In the genomic region with DNA sequence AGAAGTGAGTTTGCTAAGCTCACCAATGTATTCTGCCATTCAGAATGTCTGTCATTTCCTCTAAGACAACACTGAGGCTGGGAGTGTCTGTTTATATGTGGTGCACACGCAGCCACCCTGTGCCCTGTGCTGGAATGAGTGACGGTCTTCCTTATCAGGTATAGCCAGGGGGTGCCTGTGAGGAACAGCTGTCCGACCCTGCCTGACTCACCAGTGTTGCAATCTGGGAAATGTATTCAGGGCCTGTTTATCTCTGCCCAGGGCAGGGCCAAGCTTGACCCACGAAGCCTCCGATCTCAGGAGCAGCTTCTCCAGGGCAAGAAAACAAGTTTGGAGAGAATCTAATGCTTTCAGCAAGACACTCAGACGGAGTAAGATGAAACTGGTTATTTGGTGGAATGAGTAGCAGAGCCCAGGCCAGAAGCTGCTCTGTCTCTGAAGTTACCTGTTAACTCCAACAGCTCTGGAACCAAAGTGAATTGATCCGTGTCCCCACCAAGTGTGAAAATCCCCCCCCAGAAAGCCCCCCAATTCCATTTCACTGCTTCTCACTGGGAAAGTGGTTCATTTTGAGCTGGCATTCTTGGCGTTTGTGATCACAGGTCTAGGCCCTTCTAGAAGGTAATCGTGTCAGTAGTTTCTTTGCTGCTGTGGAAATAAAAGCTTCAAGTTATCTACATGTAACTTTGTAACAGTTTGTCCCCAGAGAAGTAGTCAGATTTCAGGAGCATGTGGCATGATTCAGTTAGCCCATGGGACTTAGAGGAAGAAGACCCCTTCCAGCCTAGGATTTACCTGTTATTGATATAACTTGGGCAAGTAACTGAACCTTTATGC, we compare ENCODE assay signal across 1 cellular context.
A peak's percentile ranks its signal among the peaks of the same experiment; 100 is the strongest.
TF ChIP-seq lines count a peak whose summit lies in the region.

No MANE protein-coding gene starts in this region.

TF ChIP-seq in HepG2, 621 proteins besides CTCF, POLR2A, EP300 and RAD21 (continued from another document):
- TF ChIP-seq FOSL1 (CRISPR knock-in tag; IDR thresholded peaks at IDR 0.05; ENCODE audit: borderline replicate concordance) (peak; percentile 87), TGIF2 (CRISPR knock-in tag; IDR thresholded peaks at IDR 0.05) (peak; percentile 72; the same call in 1 of the 2 replicates), ZFX (CRISPR knock-in tag; IDR thresholded peaks at IDR 0.05; ENCODE audit: low read depth) (peak; percentile 91), MIXL1 (CRISPR knock-in tag; IDR thresholded peaks at IDR 0.05) (0 out of 2 replicates have a peak, but pooled peaks have one; percentile 6), ZFP36L1 (CRISPR knock-in tag; IDR thresholded peaks at IDR 0.05) (peak; percentile 64; the same call in 1 of the 2 replicates), RXRA (CRISPR knock-in tag; IDR thresholded peaks at IDR 0.05) (peak; percentile 75; the same call in 1 of the 2 replicates), ZNF138 (CRISPR knock-in tag; IDR thresholded peaks at IDR 0.05; ENCODE audit: low read depth) (no peak), ELF3 (CRISPR knock-in tag; IDR thresholded peaks at IDR 0.05) (peak; percentile 93), IRF2 (CRISPR knock-in tag; IDR thresholded peaks at IDR 0.05) (peak; percentile 50; the same call in 1 of the 2 replicates), CENPX (CRISPR knock-in tag; IDR thresholded peaks at IDR 0.05) (no peak), RARA (CRISPR knock-in tag; IDR thresholded peaks at IDR 0.05) (peak; percentile 62), ZGPAT (CRISPR knock-in tag; IDR thresholded peaks at IDR 0.05) (peak; percentile 76), SP5 (CRISPR knock-in tag; IDR thresholded peaks at IDR 0.05; ENCODE audit: borderline replicate concordance, low read depth) (no peak), HDAC2 (CRISPR knock-in tag; IDR thresholded peaks at IDR 0.05) (peak; percentile 64), CREB1 (IDR thresholded peaks at IDR 0.05) (no peak), CREB1 (CRISPR knock-in tag; IDR thresholded peaks at IDR 0.05) (peak; percentile 32; the same call in 1 of the 2 replicates), ZNF432 (CRISPR knock-in tag; IDR thresholded peaks at IDR 0.05; ENCODE audit: borderline replicate concordance) (no peak), ZNF891 (CRISPR knock-in tag; IDR thresholded peaks at IDR 0.05) (no peak), ZSCAN20 (CRISPR knock-in tag; IDR thresholded peaks at IDR 0.05; ENCODE audit: borderline replicate concordance) (peak; percentile 53; the same call in 1 of the 2 replicates), MED1 (CRISPR knock-in tag; IDR thresholded peaks at IDR 0.05) (peak; percentile 70), TARDBP (CRISPR knock-in tag; IDR thresholded peaks at IDR 0.05) (peak; percentile 39; the same call in 1 of the 2 replicates), FOXK1 (CRISPR knock-in tag; IDR thresholded peaks at IDR 0.05; ENCODE audit: borderline replicate concordance, low read depth) (peak; percentile 91; the same call in 1 of the 2 replicates), KAT8 (CRISPR knock-in tag; IDR thresholded peaks at IDR 0.05) (peak; percentile 82), FOXP1 (IDR thresholded peaks at IDR 0.05) (no peak), FOXP1 (CRISPR knock-in tag; IDR thresholded peaks at IDR 0.05) (peak; percentile 58; the same call in 1 of the 2 replicates), MIER3 (CRISPR knock-in tag; IDR thresholded peaks at IDR 0.05; ENCODE audit: borderline replicate concordance) (peak; percentile 20; the same call in 1 of the 2 replicates), SUZ12 (IDR thresholded peaks at IDR 0.05; ENCODE audit: low read depth, low read length) (no peak), ZNF570 (CRISPR knock-in tag; IDR thresholded peaks at IDR 0.05; ENCODE audit: borderline replicate concordance) (no peak), CEBPG (CRISPR knock-in tag; IDR thresholded peaks at IDR 0.05) (peak; percentile 91), ARNT (IDR thresholded peaks at IDR 0.05) (no peak), ARID4A (CRISPR knock-in tag; IDR thresholded peaks at IDR 0.05; ENCODE audit: borderline replicate concordance) (peak; percentile 56; the same call in 1 of the 2 replicates), CERS6 (CRISPR knock-in tag; IDR thresholded peaks at IDR 0.05) (no peak), ZNF256 (CRISPR knock-in tag; conservative IDR thresholded peaks at IDR 0.05) (no peak; the same call in 1 of the 2 replicates), ZNF598 (CRISPR knock-in tag; IDR thresholded peaks at IDR 0.05; ENCODE audit: borderline replicate concordance) (0 out of 2 replicates have a peak, but pooled peaks have one; percentile 25), NFIC (IDR thresholded peaks at IDR 0.05; ENCODE audit: low read length) (no peak), ZFP1 (CRISPR knock-in tag; IDR thresholded peaks at IDR 0.05) (no peak)
- TF ChIP-seq, protein P1, sequence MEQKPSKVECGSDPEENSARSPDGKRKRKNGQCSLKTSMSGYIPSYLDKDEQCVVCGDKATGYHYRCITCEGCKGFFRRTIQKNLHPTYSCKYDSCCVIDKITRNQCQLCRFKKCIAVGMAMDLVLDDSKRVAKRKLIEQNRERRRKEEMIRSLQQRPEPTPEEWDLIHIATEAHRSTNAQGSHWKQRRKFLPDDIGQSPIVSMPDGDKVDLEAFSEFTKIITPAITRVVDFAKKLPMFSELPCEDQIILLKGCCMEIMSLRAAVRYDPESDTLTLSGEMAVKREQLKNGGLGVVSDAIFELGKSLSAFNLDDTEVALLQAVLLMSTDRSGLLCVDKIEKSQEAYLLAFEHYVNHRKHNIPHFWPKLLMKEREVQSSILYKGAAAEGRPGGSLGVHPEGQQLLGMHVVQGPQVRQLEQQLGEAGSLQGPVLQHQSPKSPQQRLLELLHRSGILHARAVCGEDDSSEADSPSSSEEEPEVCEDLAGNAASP (CRISPR knock-in tag; IDR thresholded peaks at IDR 0.05; ENCODE audit: borderline replicate concordance), result peak; percentile 57; the same call in 1 of the 2 replicates
- TF ChIP-seq, protein P2, sequence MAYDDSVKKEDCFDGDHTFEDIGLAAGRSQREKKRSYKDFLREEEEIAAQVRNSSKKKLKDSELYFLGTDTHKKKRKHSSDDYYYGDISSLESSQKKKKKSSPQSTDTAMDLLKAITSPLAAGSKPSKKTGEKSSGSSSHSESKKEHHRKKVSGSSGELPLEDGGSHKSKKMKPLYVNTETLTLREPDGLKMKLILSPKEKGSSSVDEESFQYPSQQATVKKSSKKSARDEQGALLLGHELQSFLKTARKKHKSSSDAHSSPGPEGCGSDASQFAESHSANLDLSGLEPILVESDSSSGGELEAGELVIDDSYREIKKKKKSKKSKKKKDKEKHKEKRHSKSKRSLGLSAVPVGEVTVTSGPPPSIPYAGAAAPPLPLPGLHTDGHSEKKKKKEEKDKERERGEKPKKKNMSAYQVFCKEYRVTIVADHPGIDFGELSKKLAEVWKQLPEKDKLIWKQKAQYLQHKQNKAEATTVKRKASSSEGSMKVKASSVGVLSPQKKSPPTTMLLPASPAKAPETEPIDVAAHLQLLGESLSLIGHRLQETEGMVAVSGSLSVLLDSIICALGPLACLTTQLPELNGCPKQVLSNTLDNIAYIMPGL (CRISPR knock-in tag; IDR thresholded peaks at IDR 0.05; ENCODE audit: borderline replicate concordance in 1 of 2, low read depth in 1 of 2), result peak in 1 of 2 experiments; percentile 39; a peak in 1 of 4 replicates
- TF ChIP-seq, protein P3, sequence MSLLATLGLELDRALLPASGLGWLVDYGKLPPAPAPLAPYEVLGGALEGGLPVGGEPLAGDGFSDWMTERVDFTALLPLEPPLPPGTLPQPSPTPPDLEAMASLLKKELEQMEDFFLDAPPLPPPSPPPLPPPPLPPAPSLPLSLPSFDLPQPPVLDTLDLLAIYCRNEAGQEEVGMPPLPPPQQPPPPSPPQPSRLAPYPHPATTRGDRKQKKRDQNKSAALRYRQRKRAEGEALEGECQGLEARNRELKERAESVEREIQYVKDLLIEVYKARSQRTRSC (CRISPR knock-in tag; IDR thresholded peaks at IDR 0.05; ENCODE audit: low read depth), result 0 out of 2 replicates have a peak, but pooled peaks have one; percentile 36
- TF ChIP-seq, protein P4, sequence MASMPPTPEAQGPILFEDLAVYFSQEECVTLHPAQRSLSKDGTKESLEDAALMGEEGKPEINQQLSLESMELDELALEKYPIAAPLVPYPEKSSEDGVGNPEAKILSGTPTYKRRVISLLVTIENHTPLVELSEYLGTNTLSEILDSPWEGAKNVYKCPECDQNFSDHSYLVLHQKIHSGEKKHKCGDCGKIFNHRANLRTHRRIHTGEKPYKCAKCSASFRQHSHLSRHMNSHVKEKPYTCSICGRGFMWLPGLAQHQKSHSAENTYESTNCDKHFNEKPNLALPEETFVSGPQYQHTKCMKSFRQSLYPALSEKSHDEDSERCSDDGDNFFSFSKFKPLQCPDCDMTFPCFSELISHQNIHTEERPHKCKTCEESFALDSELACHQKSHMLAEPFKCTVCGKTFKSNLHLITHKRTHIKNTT (CRISPR knock-in tag; IDR thresholded peaks at IDR 0.05), result no peak
- TF ChIP-seq, protein P5, sequence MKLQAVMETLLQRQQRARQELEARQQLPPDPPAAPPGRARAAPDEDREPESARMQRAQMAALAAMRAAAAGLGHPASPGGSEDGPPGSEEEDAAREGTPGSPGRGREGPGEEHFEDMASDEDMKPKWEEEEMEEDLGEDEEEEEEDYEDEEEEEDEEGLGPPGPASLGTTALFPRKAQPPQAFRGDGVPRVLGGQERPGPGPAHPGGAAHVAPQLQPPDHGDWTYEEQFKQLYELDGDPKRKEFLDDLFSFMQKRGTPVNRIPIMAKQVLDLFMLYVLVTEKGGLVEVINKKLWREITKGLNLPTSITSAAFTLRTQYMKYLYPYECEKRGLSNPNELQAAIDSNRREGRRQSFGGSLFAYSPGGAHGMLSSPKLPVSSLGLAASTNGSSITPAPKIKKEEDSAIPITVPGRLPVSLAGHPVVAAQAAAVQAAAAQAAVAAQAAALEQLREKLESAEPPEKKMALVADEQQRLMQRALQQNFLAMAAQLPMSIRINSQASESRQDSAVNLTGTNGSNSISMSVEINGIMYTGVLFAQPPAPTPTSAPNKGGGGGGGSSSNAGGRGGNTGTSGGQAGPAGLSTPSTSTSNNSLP (IDR thresholded peaks at IDR 0.05; ENCODE audit: low read depth, low read length), result 0 out of 2 replicates have a peak, but pooled peaks have one; percentile 22
- TF ChIP-seq, protein P6, sequence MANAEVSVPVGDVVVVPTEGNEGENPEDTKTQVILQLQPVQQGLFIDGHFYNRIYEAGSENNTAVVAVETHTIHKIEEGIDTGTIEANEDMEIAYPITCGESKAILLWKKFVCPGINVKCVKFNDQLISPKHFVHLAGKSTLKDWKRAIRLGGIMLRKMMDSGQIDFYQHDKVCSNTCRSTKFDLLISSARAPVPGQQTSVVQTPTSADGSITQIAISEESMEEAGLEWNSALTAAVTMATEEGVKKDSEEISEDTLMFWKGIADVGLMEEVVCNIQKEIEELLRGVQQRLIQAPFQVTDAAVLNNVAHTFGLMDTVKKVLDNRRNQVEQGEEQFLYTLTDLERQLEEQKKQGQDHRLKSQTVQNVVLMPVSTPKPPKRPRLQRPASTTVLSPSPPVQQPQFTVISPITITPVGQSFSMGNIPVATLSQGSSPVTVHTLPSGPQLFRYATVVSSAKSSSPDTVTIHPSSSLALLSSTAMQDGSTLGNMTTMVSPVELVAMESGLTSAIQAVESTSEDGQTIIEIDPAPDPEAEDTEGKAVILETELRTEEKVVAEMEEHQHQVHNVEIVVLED (CRISPR knock-in tag; IDR thresholded peaks at IDR 0.05; ENCODE audit: borderline replicate concordance), result peak; percentile 23; the same call in 1 of the 2 replicates
